ENCODE assay signal across 24 cellular contexts in the genomic region with DNA sequence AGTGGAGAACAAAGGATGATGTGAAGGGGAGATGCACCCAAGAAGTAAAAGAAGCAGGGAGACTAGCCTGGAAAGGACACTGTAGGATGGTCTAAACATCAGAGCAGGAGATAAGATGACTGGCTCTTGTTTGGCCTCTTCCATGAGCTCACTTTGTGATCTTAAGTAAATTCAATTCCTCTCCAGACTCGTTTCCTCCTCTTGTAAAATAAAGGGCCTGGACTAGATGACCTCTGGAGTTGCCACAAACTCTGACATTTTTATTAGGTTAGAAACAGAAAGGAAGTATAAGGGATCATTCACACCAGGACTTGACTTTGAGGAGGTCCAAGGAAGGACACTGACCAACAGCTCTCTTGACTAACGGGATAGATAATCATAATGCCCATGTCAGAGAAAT.
"Had no signal": no experiment of that assay in that cellular context is flagged by ENCODE, and none has a peak within 500 bp of the region (broad histone marks: within the 10 kb centered on the region; RNA-seq: fewer than 3 reads in every experiment).

No MANE protein-coding gene starts in this region.

- H2AFZ ChIP-seq: parathyroid adenoma had no signal

- H3K4me1 ChIP-seq: lower lobe of right lung, parathyroid adenoma, right lobe of liver, suprapubic skin, transverse colon, upper lobe of right lung, uterus had no signal

- H3K9me3 ChIP-seq: heart right ventricle, lower lobe of right lung, right lobe of liver, suprapubic skin, transverse colon, upper lobe of right lung, uterus had no signal

- H3K4me3 ChIP-seq: dorsolateral prefrontal cortex, heart right ventricle, lower lobe of right lung, right lobe of liver, suprapubic skin, transverse colon, upper lobe of right lung, uterus had no signal

- H3K27ac Mint-ChIP-seq: natural killer cell; progenitor cell of endocrine pancreas; stimulated activated naive CD8-positive, alpha-beta T cell treated with anti-CD3 and anti-CD28 coated beads, Interleukin-15, amount 100 ng/mL, for 72 hours had no signal

- H3K27ac ChIP-seq: heart right ventricle, lower lobe of right lung, parathyroid adenoma, right lobe of liver, suprapubic skin, transverse colon, upper lobe of right lung, uterus had no signal

- H3K79me2 ChIP-seq: parathyroid adenoma had no signal

- H3K4me1 Mint-ChIP-seq: natural killer cell had no signal

- H3K27me3 Mint-ChIP-seq: progenitor cell of endocrine pancreas; stimulated activated naive CD8-positive, alpha-beta T cell treated with anti-CD3 and anti-CD28 coated beads, Interleukin-15, amount 100 ng/mL, for 72 hours had no signal

- H3K36me3 ChIP-seq: uterus had no signal

- H3K9me3 Mint-ChIP-seq: natural killer cell; stimulated activated naive CD8-positive, alpha-beta T cell treated with anti-CD3 and anti-CD28 coated beads, Interleukin-15, amount 100 ng/mL, for 72 hours had no signal

- ATAC-seq: esophagus mucosa; heart right ventricle; lower lobe of right lung; natural killer cell; right lobe of liver; stimulated activated naive CD8-positive, alpha-beta T cell treated with anti-CD3 and anti-CD28 coated beads, Interleukin-15, amount 100 ng/mL, for 72 hours; upper lobe of right lung had no signal

- H3K27me3 ChIP-seq: dorsolateral prefrontal cortex, heart right ventricle, right lobe of liver, suprapubic skin, transverse colon, upper lobe of right lung, uterus had no signal

- DNase-seq: dorsolateral prefrontal cortex; effector CD4-positive, alpha-beta T cell; foreskin melanocyte; glutamatergic neuron; heart right ventricle; hippocampal formation; left ventricle myocardium superior; lower lobe of right lung; natural killer cell; occipital lobe; right lobe of liver; small intestine; stimulated activated CD4-positive, alpha-beta T cell treated with anti-CD3 and anti-CD28 coated beads, Interleukin-15, amount 100 ng/mL, for 24 hours; stimulated activated CD4-positive, alpha-beta T cell treated with anti-CD3 and anti-CD28 coated beads, Interleukin-2, amount 100 ng/mL, for 48 hours; stimulated activated CD8-positive, alpha-beta memory T cell treated with anti-CD3 and anti-CD28 coated beads, Interleukin-4, amount 100 ng/mL, for 48 hours; stimulated activated naive CD4-positive, alpha-beta T cell; stimulated activated naive CD8-positive, alpha-beta T cell treated with anti-CD3 and anti-CD28 coated beads, Interleukin-15, amount 100 ng/mL, for 72 hours; transverse colon; upper lobe of right lung; uterus had no signal

- H3K36me3 Mint-ChIP-seq: natural killer cell had no signal

- H3K9ac ChIP-seq: parathyroid adenoma had no signal

- H3K4me3 Mint-ChIP-seq: natural killer cell; stimulated activated naive CD8-positive, alpha-beta T cell treated with anti-CD3 and anti-CD28 coated beads, Interleukin-15, amount 100 ng/mL, for 72 hours had no signal
